ENCODE assay signal across 8 cellular contexts in genomic region chr1:15835741-15836510, GRCh38. TPM values are rescaled to one million over a fixed set of nuclear protein-coding genes. Genes with fewer than 3 reads are reported as not detected.
DNase-seq lines count a peak whose midpoint lies in the region; ATAC-seq, FAIRE-seq and TF ChIP-seq lines count a peak whose summit lies in the region.

No MANE protein-coding gene starts in this region.

- H3K4me3 Mint-ChIP-seq in T-helper 1 cell treated with Interleukin-12 subunit alpha and Interleukin-12 subunit beta and Interleukin-4 antibody, amounts not matched to agents 30 μg/mL and 1 μg/mL, for 36 hours = peak overlapping the region; percentile 90
- peak overlapping the region; percentile 96 for H3K4me3 Mint-ChIP-seq in type B pancreatic cell

- peak overlapping the region; percentile 99 for H3K27ac Mint-ChIP-seq in T-helper 1 cell treated with Interleukin-12 subunit alpha and Interleukin-12 subunit beta and Interleukin-4 antibody, amounts not matched to agents 30 μg/mL and 1 μg/mL, for 36 hours
- H3K27ac Mint-ChIP-seq in type B pancreatic cell = peak overlapping the region; percentile 100

- DNase-seq in GM12892 (ENCODE audit: insufficient read length) (peak; percentile 76), NCI-H1694 treated with DMSO at 0.1 percent for 48 hours (lab: John Stamatoyannopoulos, UW) (peak; percentile 96), amygdala (lab: John Stamatoyannopoulos, UW) (peak; percentile 87 to 100 (median 98)), left cardiac atrium (peak; percentile 100), posterior cingulate gyrus (peak; percentile 97 to 100 (median 98)), type B pancreatic cell (ENCODE audit: extremely low spot score, unreplicated experiment) (peak; percentile 99)

- no peaks in the 10 kb centered on the region for H3K9me3 Mint-ChIP-seq in T-helper 1 cell treated with Interleukin-12 subunit alpha and Interleukin-12 subunit beta and Interleukin-4 antibody, amounts not matched to agents 30 μg/mL and 1 μg/mL, for 36 hours
- H3K9me3 Mint-ChIP-seq in type B pancreatic cell = no peaks in the 10 kb centered on the region

- TF ChIP-seq CTCF in type B pancreatic cell (conservative IDR thresholded peaks at IDR 0.05) = no peak

- peak; percentile 99 for FAIRE-seq in GM12892 (lab: Jason Lieb, UNC)

- TF ChIP-seq POLR2A in GM12892 (IDR thresholded peaks at IDR 0.05; ENCODE audit: low read depth, low read length) = peak; percentile 78

- H3K27me3 Mint-ChIP-seq in T-helper 1 cell treated with Interleukin-12 subunit alpha and Interleukin-12 subunit beta and Interleukin-4 antibody, amounts not matched to agents 30 μg/mL and 1 μg/mL, for 36 hours (ENCODE audit: low read depth) = peaks cover 3% of the 10 kb centered on the region
- no peaks in the 10 kb centered on the region for H3K27me3 Mint-ChIP-seq in type B pancreatic cell

- ATAC-seq in HG02870 (IDR thresholded peaks at IDR 0.05; ENCODE audit: unreplicated experiment) (peak; percentile 43), left cardiac atrium (peak; percentile 89 to 91)

- H3K36me3 Mint-ChIP-seq in T-helper 1 cell treated with Interleukin-12 subunit alpha and Interleukin-12 subunit beta and Interleukin-4 antibody, amounts not matched to agents 30 μg/mL and 1 μg/mL, for 36 hours (ENCODE audit: low read depth) = peaks cover 5% of the 10 kb centered on the region
- H3K36me3 Mint-ChIP-seq in type B pancreatic cell = peaks cover 6% of the 10 kb centered on the region

- intact Hi-C loops in left cardiac atrium (cut with DNase I) (no loop called here), posterior cingulate gyrus (cut with DNase I) (loop anchor here (1.0 to 10.0 kb wide), 2 partner anchors 11 to 139 kb away; partner anchors contain the start of genes SPEN and ZBTB17)

- peaks cover 22% of the 10 kb centered on the region for H3K4me1 Mint-ChIP-seq in T-helper 1 cell treated with Interleukin-12 subunit alpha and Interleukin-12 subunit beta and Interleukin-4 antibody, amounts not matched to agents 30 μg/mL and 1 μg/mL, for 36 hours (ENCODE audit: low read depth)
- H3K4me1 Mint-ChIP-seq in type B pancreatic cell (ENCODE audit: unreplicated experiment) = peaks cover 22% of the 10 kb centered on the region

RNA-seq across cellular contexts. Expression of gene SPEN, which starts 11.6 kb away (rescaled TPM):
- polyA plus RNA-seq in GM12892 (2012; ENCODE audit: missing spikeins) = 22.3 TPM
- total RNA-seq in left cardiac atrium = 10 to 100 TPM; 27.8 to 36.5 TPM
- 66.5 and 79.4 TPM in 2 replicates for total RNA-seq in type B pancreatic cell (ENCODE audit: low replicate concordance)

RNA-seq across cellular contexts. Expression of gene UQCRHL, which starts 28.5 kb away (rescaled TPM):
- 7.8 TPM for polyA plus RNA-seq in GM12892 (2012; ENCODE audit: missing spikeins)
- 1 to 10 TPM; 3.9 to 4.0 TPM for total RNA-seq in left cardiac atrium
- total RNA-seq in type B pancreatic cell (ENCODE audit: low replicate concordance) = 2.1 and 2.3 TPM in 2 replicates

Comparison
In these comparisons a context has a peak if more than half of its experiments do, and no peak if none do; other contexts are left out.
1. Peak in every context shown above with its lines: DNase-seq and ATAC-seq.